In the genomic region with DNA sequence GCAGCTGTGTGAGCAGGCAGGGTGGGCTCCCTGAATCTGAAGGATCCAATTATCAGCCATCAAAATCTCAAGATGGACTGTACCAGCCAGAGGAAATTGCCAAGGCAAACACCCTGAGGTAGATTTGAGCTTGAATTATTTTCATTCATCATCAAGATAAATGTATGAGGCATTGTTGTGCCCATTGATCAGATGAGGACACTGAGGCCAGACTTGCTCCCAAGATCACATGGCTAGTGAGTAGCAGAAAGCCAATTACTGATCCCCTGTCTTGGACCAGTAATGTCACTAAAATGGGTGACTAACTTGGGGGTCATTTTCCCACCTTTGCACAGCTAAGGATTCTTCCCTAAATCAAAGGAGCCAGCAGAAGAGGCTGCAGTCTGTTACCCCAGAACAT, we compare ENCODE assay signal across 33 cellular contexts. TPM values are rescaled to one million over a fixed set of nuclear protein-coding genes. Genes with fewer than 3 reads are reported as not detected.
"Had no signal": no experiment of that assay in that cellular context is flagged by ENCODE, and none has a peak within 500 bp of the region (broad histone marks: within the 10 kb centered on the region; RNA-seq: fewer than 3 reads in every experiment).

No MANE protein-coding gene starts in this region.

- H3K27ac ChIP-seq: ascending aorta, breast epithelium, cardiac muscle cell, colonic mucosa, dorsolateral prefrontal cortex, esophagus muscularis mucosa, foreskin keratinocyte, gastrocnemius medialis, heart left ventricle, VCaP had no signal

- DNase-seq: activated CD4-positive, alpha-beta memory T cell treated with anti-CD3 and anti-CD28 coated beads, Interleukin-2, amount 10 ng/mL, durations not matched to agents 7 days and 5 days; activated CD4-positive, alpha-beta T cell treated with anti-CD3 and anti-CD28 coated beads for 1 hour; activated CD4-positive, alpha-beta T cell treated with anti-CD3 and anti-CD28 coated beads for 4 hours; activated CD4-positive, alpha-beta T cell treated with anti-CD3 and anti-CD28 coated beads, Interleukin-2, amount 10 ng/mL, durations not matched to agents 7 days and 5 days; activated CD4-positive, alpha-beta T cell treated with anti-CD3 and anti-CD28 coated beads, Interleukin-2, amount 50 U/mL, for 4 hours; activated CD8-positive, alpha-beta memory T cell treated with anti-CD3 and anti-CD28 coated beads, Interleukin-2, amount 50 U/mL, for 48 hours; activated gamma-delta T cell; activated naive CD4-positive, alpha-beta T cell; activated naive CD4-positive, alpha-beta T cell treated with anti-CD3 and anti-CD28 coated beads, Interleukin-2, amount 10 ng/mL, durations not matched to agents 7 days and 5 days; activated naive CD8-positive, alpha-beta T cell treated with anti-CD3 and anti-CD28 coated beads, Interleukin-2, amount 10 ng/mL, durations not matched to agents 7 days and 5 days; activated T-cell treated with anti-CD3 and anti-CD28 coated beads for 4 hours; activated T-cell treated with anti-CD3 and anti-CD28 coated beads, Interleukin-2, amount 50 U/mL, for 24 hours; activated T-cell treated with anti-CD3 and anti-CD28 coated beads, Interleukin-2, amount 50 U/mL, for 72 hours; central memory CD4-positive, alpha-beta T cell; cerebellar nuclear complex; colonic mucosa; dorsolateral prefrontal cortex; effector CD4-positive, alpha-beta T cell; effector memory CD8-positive, alpha-beta T cell; erythroblast; gastrocnemius medialis; heart left ventricle; T-helper 9 cell had no signal

- H3K4me3 ChIP-seq: ascending aorta, breast epithelium, cardiac muscle cell, colonic mucosa, dorsolateral prefrontal cortex, esophagus muscularis mucosa, gastrocnemius medialis, heart left ventricle had no signal

- H3K36me3 ChIP-seq: ascending aorta, breast epithelium, cardiac muscle cell, colonic mucosa, esophagus muscularis mucosa, gastrocnemius medialis, heart left ventricle had no signal

- H3K27me3 ChIP-seq: ascending aorta, breast epithelium, cardiac muscle cell, colonic mucosa, foreskin keratinocyte, gastrocnemius medialis had no signal

- FAIRE-seq: TTC549 had no signal

- H3K4me1 ChIP-seq: ascending aorta, breast epithelium, colonic mucosa, esophagus muscularis mucosa, foreskin keratinocyte, gastrocnemius medialis, heart left ventricle had no signal

- ATAC-seq: activated naive CD4-positive, alpha-beta T cell treated with anti-CD3 and anti-CD28 coated beads, Interleukin-2, amount 50 U/mL, for 72 hours; activated T-cell treated with anti-CD3 and anti-CD28 coated beads, Interleukin-2, amount 50 U/mL, for 72 hours; effector memory CD8-positive, alpha-beta T cell; foreskin keratinocyte; gastrocnemius medialis; heart left ventricle; WTC11 had no signal

- H3K9me3 ChIP-seq: ascending aorta, breast epithelium, colonic mucosa, esophagus muscularis mucosa, gastrocnemius medialis, heart left ventricle had no signal

RNA-seq across cellular contexts. Expression of a gene that starts 20.9 kb away (rescaled TPM):
- total RNA-seq: activated CD4-positive, alpha-beta memory T cell treated with anti-CD3 and anti-CD28 coated beads, Interleukin-2, amount 10 ng/mL, durations not matched to agents 7 days and 5 days; activated CD4-positive, alpha-beta T cell treated with anti-CD3 and anti-CD28 coated beads, Interleukin-2, amount 10 ng/mL, durations not matched to agents 7 days and 5 days; activated naive CD4-positive, alpha-beta T cell treated with anti-CD3 and anti-CD28 coated beads, Interleukin-2, amount 50 U/mL, for 72 hours; activated T-cell treated with anti-CD3 and anti-CD28 coated beads, Interleukin-2, amount 50 U/mL, for 72 hours; cardiac muscle cell; foreskin keratinocyte; T-helper 2 cell treated with Interferon-gamma antibody and Interleukin-4, amounts not matched to agents 100 ng/mL and 5 ng/mL, for 36 hours had no signal
- polyA plus RNA-seq: foreskin keratinocyte had no signal
